1 cellular context compared by ENCODE assay signal in the genomic region with DNA sequence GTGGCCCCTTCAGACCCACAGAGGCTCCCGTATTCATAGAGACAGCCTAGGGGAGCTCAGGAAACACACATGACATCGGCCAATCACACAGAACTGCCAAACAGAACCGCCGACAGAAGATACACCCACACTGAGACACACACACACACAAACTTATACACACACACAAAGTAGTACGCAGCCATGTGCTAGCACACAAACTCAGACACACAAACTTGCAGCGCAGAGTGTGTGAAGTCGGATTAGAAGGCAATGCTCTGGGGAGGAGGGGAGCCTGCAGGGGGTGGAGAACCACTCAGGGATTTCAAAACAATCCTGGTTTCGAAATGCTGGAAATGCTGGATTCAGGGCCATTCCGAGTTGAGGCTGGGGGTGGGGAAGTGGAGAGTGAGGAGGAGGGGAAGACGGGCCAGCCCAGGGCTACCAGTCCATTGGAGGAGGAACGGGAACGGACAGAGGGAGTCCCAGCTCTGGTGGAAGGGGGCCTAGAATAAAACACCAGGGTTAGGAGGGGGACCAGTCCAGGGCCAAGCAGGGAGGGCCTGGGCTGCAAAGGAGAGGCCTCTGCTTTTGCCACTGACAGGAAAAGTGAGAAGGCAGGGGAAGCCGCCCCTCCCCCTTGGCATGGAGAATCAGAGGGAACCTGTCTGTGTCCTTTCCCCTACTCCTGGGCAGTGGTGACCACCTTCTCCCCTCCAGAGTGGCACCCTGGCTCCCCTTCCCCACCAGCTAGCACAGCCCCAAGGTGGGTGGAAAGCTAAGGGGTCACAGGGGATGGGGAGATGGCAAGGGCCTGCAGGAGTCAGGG.
TF ChIP-seq lines count a peak whose summit lies in the region.

No MANE protein-coding gene starts in this region.

TF ChIP-seq in IMR-90, 13 proteins besides CTCF, POLR2A, EP300 and RAD21 (continued from another document):
- TF ChIP-seq, protein P1, sequence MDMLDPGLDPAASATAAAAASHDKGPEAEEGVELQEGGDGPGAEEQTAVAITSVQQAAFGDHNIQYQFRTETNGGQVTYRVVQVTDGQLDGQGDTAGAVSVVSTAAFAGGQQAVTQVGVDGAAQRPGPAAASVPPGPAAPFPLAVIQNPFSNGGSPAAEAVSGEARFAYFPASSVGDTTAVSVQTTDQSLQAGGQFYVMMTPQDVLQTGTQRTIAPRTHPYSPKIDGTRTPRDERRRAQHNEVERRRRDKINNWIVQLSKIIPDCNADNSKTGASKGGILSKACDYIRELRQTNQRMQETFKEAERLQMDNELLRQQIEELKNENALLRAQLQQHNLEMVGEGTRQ (IDR thresholded peaks at IDR 0.05; ENCODE audit: low read depth, low read length): no peak
- TF ChIP-seq FOS (IDR thresholded peaks at IDR 0.05; ENCODE audit: low read depth, low read length): no peak
- TF ChIP-seq RCOR1 (IDR thresholded peaks at IDR 0.05; ENCODE audit: insufficient replicate concordance, low read length): no peak
- TF ChIP-seq MXI1 (IDR thresholded peaks at IDR 0.05; ENCODE audit: borderline replicate concordance, low read depth, low read length): no peak
- no peak; the same call in 1 of the 2 replicates for TF ChIP-seq NFE2L2 (IDR thresholded peaks at IDR 0.05; ENCODE audit: low read depth, low read length)
- TF ChIP-seq CHD1 (IDR thresholded peaks at IDR 0.05; ENCODE audit: low read depth, low read length): peak; percentile 44; the same call in 1 of the 2 replicates
- TF ChIP-seq MAFK (IDR thresholded peaks at IDR 0.05; ENCODE audit: low read depth, low read length): no peak
- peak; percentile 85 for TF ChIP-seq MAZ (IDR thresholded peaks at IDR 0.05; ENCODE audit: borderline replicate concordance, low read depth, low read length)
- TF ChIP-seq SMC3 (IDR thresholded peaks at IDR 0.05; ENCODE audit: low read depth, low read length): no peak
- TF ChIP-seq RFX5 (IDR thresholded peaks at IDR 0.05; ENCODE audit: low read depth, low read length): no peak
- 0 out of 2 replicates have a peak, but pooled peaks have one; percentile 1 for TF ChIP-seq BHLHE40 (IDR thresholded peaks at IDR 0.05; ENCODE audit: low read depth, low read length)
- TF ChIP-seq ELK1 (IDR thresholded peaks at IDR 0.05; ENCODE audit: borderline replicate concordance, low read depth, low read length): no peak
